Comparison of ENCODE assay signal across 15 cellular contexts in genomic region chr3:177141899-177142651, GRCh38. TPM values are rescaled to one million over a fixed set of nuclear protein-coding genes. Genes with fewer than 3 reads are reported as not detected.
A peak's percentile ranks its signal among the peaks of the same experiment; 100 is the strongest.
DNase-seq lines count a peak whose midpoint lies in the region; ATAC-seq, FAIRE-seq and TF ChIP-seq lines count a peak whose summit lies in the region.
"Had no signal": no experiment of that assay in that cellular context is flagged by ENCODE, and none has a peak within 500 bp of the region (broad histone marks: within the 10 kb centered on the region; RNA-seq: fewer than 3 reads in every experiment).

No MANE protein-coding gene starts in this region.

- WGBS in GM23248 (ENCODE audit: low coverage in 1 of 2, low lambda C conversion rate in 2 of 2, missing lambda C conversion rate in 2 of 2), 2 experiments: 81 to 83% methylated on average over 6 of the region's 6 CpGs

- intact Hi-C loops in CD4-positive, alpha-beta T cell (cut with DNase I, micrococcal nuclease): no loop called here

- peaks cover 11% of the 10 kb centered on the region; the same call in 1 of the 2 replicates for H3K4me1 ChIP-seq in GM23248 (ENCODE audit: insufficient read depth)

- peaks cover 100% of the 10 kb centered on the region for H3K79me2 ChIP-seq in GM23248 (ENCODE audit: insufficient read depth)

- H3K9ac ChIP-seq in GM23248: no peak overlapping the region

- peaks cover 85% of the 10 kb centered on the region for H3K4me1 Mint-ChIP-seq in CD4-positive, alpha-beta T cell (ENCODE audit: low read depth)
- peaks cover 70% of the 10 kb centered on the region for H3K4me1 Mint-ChIP-seq in T-helper 1 cell treated with Interleukin-12 subunit alpha and Interleukin-12 subunit beta and Interleukin-4 antibody, amounts not matched to agents 30 μg/mL and 1 μg/mL, for 36 hours (ENCODE audit: low read depth)

- H3K4me3 Mint-ChIP-seq in CD4-positive, alpha-beta T cell: peak overlapping the region; percentile 3
- H3K4me3 Mint-ChIP-seq in T-helper 1 cell treated with Interleukin-12 subunit alpha and Interleukin-12 subunit beta and Interleukin-4 antibody, amounts not matched to agents 30 μg/mL and 1 μg/mL, for 36 hours: peak overlapping the region; percentile 57

- H3F3A ChIP-seq in GM23248 (ENCODE audit: insufficient read depth): peaks cover 14% of the 10 kb centered on the region

- no peak overlapping the region for H3K27ac ChIP-seq in CD4-positive, alpha-beta T cell (ENCODE audit: low read depth, low read length)
- no peak overlapping the region for H3K27ac ChIP-seq in GM23248
- H3K27ac ChIP-seq: thoracic aorta had no signal

- no peak overlapping the region for H3K4me3 ChIP-seq in GM23248
- H3K4me3 ChIP-seq: thoracic aorta had no signal

- H3K9me3 Mint-ChIP-seq in CD4-positive, alpha-beta T cell: no peaks in the 10 kb centered on the region
- H3K9me3 Mint-ChIP-seq in T-helper 1 cell treated with Interleukin-12 subunit alpha and Interleukin-12 subunit beta and Interleukin-4 antibody, amounts not matched to agents 30 μg/mL and 1 μg/mL, for 36 hours: no peaks in the 10 kb centered on the region

- DNase-seq in CD4-positive, alpha-beta T cell: no peak
- no peak for DNase-seq in GM18507 (ENCODE audit: extremely low spot score, insufficient read length, low read depth)
- peak; percentile 20 for DNase-seq in left kidney (ENCODE audit: low read depth, low spot score)
- DNase-seq in anterior cingulate cortex (lab: John Stamatoyannopoulos, UW): no peak
- DNase-seq in GM23248: no peak
- DNase-seq in NCI-H345 (lab: John Stamatoyannopoulos, UW): no peak
- no peak for DNase-seq in NCI-H1092 (lab: John Stamatoyannopoulos, UW)
- DNase-seq: hippocampal formation, mammary epithelial cell, NCI-H1105 treated with DMSO at 0.1 percent for 48 hours, NCI-H82 had no signal

- POLR2A ChIA-PET in CD4-positive, alpha-beta T cell (lab: Charles Lee): interaction anchor here (1.5 to 6.8 kb wide), 2 partner anchors 32 to 55 kb away, joined by 3 to 31 read pairs; partner anchors contain the start of gene TBL1XR1

- no peaks in the 10 kb centered on the region for H3K36me3 Mint-ChIP-seq in CD4-positive, alpha-beta T cell (ENCODE audit: low read depth)
- H3K36me3 Mint-ChIP-seq in T-helper 1 cell treated with Interleukin-12 subunit alpha and Interleukin-12 subunit beta and Interleukin-4 antibody, amounts not matched to agents 30 μg/mL and 1 μg/mL, for 36 hours (ENCODE audit: low read depth): peaks cover 19% of the 10 kb centered on the region

- no peaks in the 10 kb centered on the region for H3K27me3 ChIP-seq in CD4-positive, alpha-beta T cell (ENCODE audit: control insufficient read depth, insufficient read depth, low read length)
- H3K27me3 ChIP-seq in GM23248 (replicated peaks; ENCODE audit: insufficient read depth): no peaks in the 10 kb centered on the region

- H3K36me3 ChIP-seq in GM23248 (ENCODE audit: low read depth): no peaks in the 10 kb centered on the region
- H3K36me3 ChIP-seq: thoracic aorta had no signal

- CTCF ChIA-PET in CD4-positive, alpha-beta T cell (lab: Charles Lee): no interaction called here

- peak overlapping the region; percentile 90 for H3K27ac Mint-ChIP-seq in CD4-positive, alpha-beta T cell
- peak overlapping the region; percentile 56 for H3K27ac Mint-ChIP-seq in T-helper 1 cell treated with Interleukin-12 subunit alpha and Interleukin-12 subunit beta and Interleukin-4 antibody, amounts not matched to agents 30 μg/mL and 1 μg/mL, for 36 hours

- H3K9me3 ChIP-seq in CD4-positive, alpha-beta T cell (ENCODE audit: control insufficient read depth, low read length): no peaks in the 10 kb centered on the region
- H3K9me3 ChIP-seq in GM23248 (ENCODE audit: low read depth): no peaks in the 10 kb centered on the region
- H3K9me3 ChIP-seq: thoracic aorta had no signal

- H3K9me2 ChIP-seq in GM23248 (ENCODE audit: insufficient read depth): no peaks in the 10 kb centered on the region

- no peaks in the 10 kb centered on the region for H3K27me3 Mint-ChIP-seq in CD4-positive, alpha-beta T cell
- no peaks in the 10 kb centered on the region for H3K27me3 Mint-ChIP-seq in T-helper 1 cell treated with Interleukin-12 subunit alpha and Interleukin-12 subunit beta and Interleukin-4 antibody, amounts not matched to agents 30 μg/mL and 1 μg/mL, for 36 hours (ENCODE audit: low read depth)

- no peak overlapping the region for H3K4me2 ChIP-seq in GM23248 (ENCODE audit: unreplicated experiment)

- in situ Hi-C loops in GM23248 (cut with MboI): no loop called here

- peak; percentile 18 for ATAC-seq in CD4-positive, alpha-beta T cell (ENCODE audit: poor library complexity)

- TF ChIP-seq CTCF in CD4-positive, alpha-beta T cell (IDR thresholded peaks at IDR 0.05): no peak

- no peak overlapping the region for H2AFZ ChIP-seq in GM23248

- peak; percentile 9 for FAIRE-seq in GM18507 (lab: Jason Lieb, UNC)
- FAIRE-seq: bronchial epithelial cell, D721Med had no signal

- peaks cover 25% of the 10 kb centered on the region; the same call in 1 of the 2 replicates for H4K20me1 ChIP-seq in GM23248 (ENCODE audit: insufficient read depth)

RNA-seq across cellular contexts. Expression of gene TBL1XR1, which starts 55.2 kb away (rescaled TPM):
- 10 to 100 TPM; 63.2 to 67.8 TPM for total RNA-seq in CD4-positive, alpha-beta T cell
- 62.3 and 87.2 TPM in 2 replicates for total RNA-seq in GM23248 (2014; rRNA removed; shearing (Covaris generic))
- 41.6 and 44.7 TPM in 2 replicates for polyA plus RNA-seq in GM23248 (2016; fragmentation: Nextera tagmentation; extraction: Ambion mirVana)
